ENCODE assay signal across 28 cellular contexts in genomic region chr10:11002485-11002884, GRCh38.
"Had no signal": no experiment of that assay in that cellular context is flagged by ENCODE, and none has a peak within 500 bp of the region (broad histone marks: within the 10 kb centered on the region; RNA-seq: fewer than 3 reads in every experiment).

No MANE protein-coding gene starts in this region.

- H3K36me3 ChIP-seq: stomach, suprapubic skin, thoracic aorta, thyroid gland, tibial artery, transverse colon, upper lobe of left lung, upper lobe of right lung, uterus, vagina had no signal

- FAIRE-seq: urothelium cell line had no signal

- H3K9me3 ChIP-seq: stomach, suprapubic skin, testis, thoracic aorta, thyroid gland, tibial artery, transverse colon, upper lobe of left lung, upper lobe of right lung, uterus, vagina had no signal

- H3K4me1 Mint-ChIP-seq: stimulated activated effector memory CD8-positive, alpha-beta T cell treated with anti-CD3 and anti-CD28 coated beads, Interleukin-12 subunit alpha, Interleukin-12 subunit beta, amount 100 ng/mL, for 72 hours; stimulated activated memory B cell treated with anti-CD40 and anti-IgM and Interleukin-4, amounts not matched to agents 10 μg/mL and 1 μg/mL and 100 μg/mL, for 72 hours; stimulated activated naive B cell treated with anti-CD40 and anti-IgM and Interleukin-4, amounts not matched to agents 10 μg/mL and 1 μg/mL and 100 μg/mL, for 72 hours had no signal

- ATAC-seq: stimulated activated effector memory CD8-positive, alpha-beta T cell treated with anti-CD3 and anti-CD28 coated beads, Interleukin-12 subunit alpha, Interleukin-12 subunit beta, amount 100 ng/mL, for 72 hours; stimulated activated memory B cell treated with anti-CD40 and anti-IgM and Interleukin-4, amounts not matched to agents 10 μg/mL and 1 μg/mL and 100 μg/mL, for 72 hours; stimulated activated naive B cell treated with anti-CD40 and anti-IgM and Interleukin-4, amounts not matched to agents 10 μg/mL and 1 μg/mL and 100 μg/mL, for 72 hours; stimulated activated naive CD8-positive, alpha-beta T cell treated with anti-CD3 and anti-CD28 coated beads, Interleukin-15, amount 100 ng/mL, for 72 hours; stimulated activated naive CD8-positive, alpha-beta T cell treated with anti-CD3 and anti-CD28 coated beads, Interleukin-15, Interleukin-2, amounts not matched to agents 100 U/mL and 50 U/mL, for 24 hours; upper lobe of right lung had no signal

- H3K27ac Mint-ChIP-seq: stimulated activated effector memory CD8-positive, alpha-beta T cell treated with anti-CD3 and anti-CD28 coated beads, Interleukin-12 subunit alpha, Interleukin-12 subunit beta, amount 100 ng/mL, for 72 hours; stimulated activated memory B cell treated with anti-CD40 and anti-IgM and Interleukin-4, amounts not matched to agents 10 μg/mL and 1 μg/mL and 100 μg/mL, for 72 hours; stimulated activated naive B cell treated with anti-CD40 and anti-IgM and Interleukin-4, amounts not matched to agents 10 μg/mL and 1 μg/mL and 100 μg/mL, for 72 hours; stimulated activated naive CD8-positive, alpha-beta T cell treated with anti-CD3 and anti-CD28 coated beads, Interleukin-15, amount 100 ng/mL, for 72 hours; stimulated activated naive CD8-positive, alpha-beta T cell treated with anti-CD3 and anti-CD28 coated beads, Interleukin-15, Interleukin-2, amounts not matched to agents 100 ng/mL and 50 ng/mL, for 24 hours; type B pancreatic cell had no signal

- H3K36me3 Mint-ChIP-seq: stimulated activated effector memory CD8-positive, alpha-beta T cell treated with anti-CD3 and anti-CD28 coated beads, Interleukin-12 subunit alpha, Interleukin-12 subunit beta, amount 100 ng/mL, for 72 hours; type B pancreatic cell had no signal

- H3K4me1 ChIP-seq: stomach, suprapubic skin, testis, thyroid gland, tibial artery, transverse colon, upper lobe of left lung, upper lobe of right lung, uterus, vagina had no signal

- H3K27me3 ChIP-seq: testis, thyroid gland, tibial artery, transverse colon, upper lobe of left lung, upper lobe of right lung, uterus, vagina had no signal

- DNase-seq: stimulated activated CD4-positive, alpha-beta T cell treated with anti-CD3 and anti-CD28 coated beads, Interleukin-2, amount 100 ng/mL, for 48 hours; stimulated activated CD4-positive, alpha-beta T cell treated with anti-CD3 and anti-CD28 coated beads, Interleukin-4, amount 100 ng/mL, for 1 hour; stimulated activated CD4-positive, alpha-beta T cell treated with anti-CD3 and anti-CD28 coated beads, Interleukin-4, amount 100 ng/mL, for 24 hours; stimulated activated CD4-positive, alpha-beta T cell treated with anti-CD3 and anti-CD28 coated beads, Interleukin-4, amount 100 ng/mL, for 4 hours; stimulated activated CD8-positive, alpha-beta memory T cell treated with anti-CD3 and anti-CD28 coated beads, Interleukin-4, amount 100 ng/mL, for 48 hours; stimulated activated naive B cell treated with anti-CD40 and anti-IgM and Interleukin-4, amounts not matched to agents 10 μg/mL and 1 μg/mL and 100 μg/mL, for 72 hours; stimulated activated naive CD4-positive, alpha-beta T cell; stimulated activated naive CD4-positive, alpha-beta T cell treated with Interleukin-2 at 50 U/mL for 16 hours; stimulated activated naive CD8-positive, alpha-beta T cell treated with anti-CD3 and anti-CD28 coated beads, Interleukin-15, amount 100 ng/mL, for 72 hours; stimulated activated naive CD8-positive, alpha-beta T cell treated with anti-CD3 and anti-CD28 coated beads, Interleukin-15, Interleukin-2, amounts not matched to agents 100 U/mL and 50 U/mL, for 24 hours; stomach; substantia nigra; testis; thyroid gland; tibial artery; transverse colon; trophoblast cell; upper lobe of left lung; upper lobe of right lung; uterus had no signal

- H3K27ac ChIP-seq: stomach, suprapubic skin, testis, thoracic aorta, thyroid gland, tibial artery, transverse colon, upper lobe of left lung, upper lobe of right lung, uterus, vagina had no signal

- H3K4me3 Mint-ChIP-seq: stimulated activated effector memory CD8-positive, alpha-beta T cell treated with anti-CD3 and anti-CD28 coated beads, Interleukin-12 subunit alpha, Interleukin-12 subunit beta, amount 100 ng/mL, for 72 hours; stimulated activated memory B cell treated with anti-CD40 and anti-IgM and Interleukin-4, amounts not matched to agents 10 μg/mL and 1 μg/mL and 100 μg/mL, for 72 hours; stimulated activated naive B cell treated with anti-CD40 and anti-IgM and Interleukin-4, amounts not matched to agents 10 μg/mL and 1 μg/mL and 100 μg/mL, for 72 hours; stimulated activated naive CD8-positive, alpha-beta T cell treated with anti-CD3 and anti-CD28 coated beads, Interleukin-15, amount 100 ng/mL, for 72 hours; stimulated activated naive CD8-positive, alpha-beta T cell treated with anti-CD3 and anti-CD28 coated beads, Interleukin-15, Interleukin-2, amounts not matched to agents 100 ng/mL and 50 ng/mL, for 24 hours; type B pancreatic cell had no signal

- H3K4me3 ChIP-seq: stomach, suprapubic skin, testis, thoracic aorta, thyroid gland, tibial artery, transverse colon, upper lobe of left lung, upper lobe of right lung, uterus, vagina had no signal
